14 cellular contexts compared by ENCODE assay signal in genomic region chr16:75456971-75457370, GRCh38. TPM values are rescaled to one million over a fixed set of nuclear protein-coding genes. Genes with fewer than 3 reads are reported as not detected.
DNase-seq lines count a peak whose midpoint lies in the region; ATAC-seq and TF ChIP-seq lines count a peak whose summit lies in the region.
"Had no signal": no experiment of that assay in that cellular context is flagged by ENCODE, and none has a peak within 500 bp of the region (broad histone marks: within the 10 kb centered on the region; RNA-seq: fewer than 3 reads in every experiment).

No MANE protein-coding gene starts in this region.

- H3K9me2 ChIP-seq in SK-N-SH: no peaks in the 10 kb centered on the region

- no peak for TF ChIP-seq RAD21 in SK-N-SH (IDR thresholded peaks at IDR 0.05; ENCODE audit: low read length)

- H3K27me3 ChIP-seq in SK-N-SH (ENCODE audit: insufficient read depth): no peaks in the 10 kb centered on the region
- no peaks in the 10 kb centered on the region for H3K27me3 ChIP-seq in cardiac muscle cell

- WGBS in SK-N-SH (ENCODE audit: low lambda C conversion rate): 100% methylated on average over 1 of the region's 1 CpG

- no peaks in the 10 kb centered on the region for H3K9me3 Mint-ChIP-seq in activated T-helper 17 cell treated with anti-CD3 and anti-CD28 coated beads, Interleukin-2, amount 50 U/mL, for 72 hours

- ATAC-seq in SK-N-SH treated with all-trans-retinoic acid at 6 μM for 48 hours: no peak
- ATAC-seq in activated T-helper 17 cell treated with anti-CD3 and anti-CD28 coated beads, Interleukin-2, amount 50 U/mL, for 72 hours (replicated peaks): no peak

- H4K20me1 ChIP-seq in SK-N-SH (ENCODE audit: insufficient read depth): peaks cover 59% of the 10 kb centered on the region

- H3K79me2 ChIP-seq in SK-N-SH (ENCODE audit: insufficient read depth): peaks cover 97% of the 10 kb centered on the region

- DNase-seq in SK-N-SH (no peak), cardiac muscle cell (ENCODE audit: low read depth in 1 of 2, low spot score in 1 of 2) (no peak), posterior vena cava (ENCODE audit: low spot score) (peak; percentile 28), DMS53 (lab: John Stamatoyannopoulos, UW) (no peak), NCI-H446 treated with DMSO at 0.1 percent for 48 hours (lab: John Stamatoyannopoulos, UW) (no peak)
- DNase-seq in activated T-cell treated with anti-CD3 and anti-CD28 coated beads, Interleukin-2, amount 50 U/mL, for 1 hour: no peak
- DNase-seq: 8988T, Caco-2, HCEC 1CT, NCI-H1048, PC-9 had no signal

- no peak for TF ChIP-seq CTCF in SK-N-SH (IDR thresholded peaks at IDR 0.05)
- TF ChIP-seq CTCF in cardiac muscle cell (IDR thresholded peaks at IDR 0.05; ENCODE audit: low read depth, low read length): no peak

- H3K36me3 Mint-ChIP-seq in activated T-helper 17 cell treated with anti-CD3 and anti-CD28 coated beads, Interleukin-2, amount 50 U/mL, for 72 hours (ENCODE audit: low read depth): peaks cover 12% of the 10 kb centered on the region

- intact Hi-C loops in posterior vena cava (cut with DNase I): no loop called here

- H3K4me2 ChIP-seq in SK-N-SH: no peak overlapping the region
- H3K4me2 ChIP-seq: PC-9 had no signal

- no peak overlapping the region for H2AFZ ChIP-seq in SK-N-SH (ENCODE audit: low read depth)
- H2AFZ ChIP-seq: PC-9 had no signal

- CTCF ChIA-PET in SK-N-SH (lab: Yijun Ruan, JAX): interaction anchor here (0.8 to 2.6 kb wide), 6 partner anchors 8 to 307 kb away, joined by 3 to 8 read pairs (median 5); partner anchors contain the start of gene CFDP1

- no peaks in the 10 kb centered on the region for H3F3A ChIP-seq in SK-N-SH (replicated peaks; ENCODE audit: insufficient read depth)

- H3K36me3 ChIP-seq in SK-N-SH (replicated peaks in 1 of 2; ENCODE audit: control insufficient read depth in 1 of 2, insufficient read depth in 2 of 2, low read length in 1 of 2) (no peaks in the 10 kb centered on the region), cardiac muscle cell (no peaks in the 10 kb centered on the region)

- POLR2A ChIA-PET in SK-N-SH (lab: Yijun Ruan, JAX): interaction anchor here (1.8 kb wide), 1 partner anchor 23 kb away, joined by 5 read pairs; the partner anchor contains the start of gene CFDP1

- no peak for TF ChIP-seq EP300 in SK-N-SH (IDR thresholded peaks at IDR 0.05; ENCODE audit: borderline replicate concordance in 1 of 2, low read depth in 1 of 2, low read length in 1 of 2)

- H3K4me1 ChIP-seq in SK-N-SH (ENCODE audit: control insufficient read depth in 1 of 2, insufficient read depth in 2 of 2, low read depth in 1 of 2, low read length in 1 of 2) (peaks cover 0 to 28% of the 10 kb centered on the region in 2 experiments; a peak in 2 of 4 replicates), cardiac muscle cell (ENCODE audit: low read depth) (peaks cover 26% of the 10 kb centered on the region)
- H3K4me1 ChIP-seq: Caco-2 had no signal

- no peak overlapping the region for H3K4me3 ChIP-seq in SK-N-SH (ENCODE audit: low read depth in 2 of 2, low read length in 1 of 2)
- H3K4me3 ChIP-seq in cardiac muscle cell: no peak overlapping the region
- H3K4me3 ChIP-seq: PC-9 had no signal

- peaks cover 31% of the 10 kb centered on the region for H3K4me1 Mint-ChIP-seq in activated T-helper 17 cell treated with anti-CD3 and anti-CD28 coated beads, Interleukin-2, amount 50 U/mL, for 72 hours

- H3K9ac ChIP-seq in SK-N-SH: no peak overlapping the region

- no peak overlapping the region for H3K4me3 Mint-ChIP-seq in activated T-helper 17 cell treated with anti-CD3 and anti-CD28 coated beads, Interleukin-2, amount 50 U/mL, for 72 hours

- H3K27ac ChIP-seq in SK-N-SH (ENCODE audit: low read depth in 2 of 2, low read length in 1 of 2) (peak overlapping the region in 1 of 2 experiments; percentile 62; a peak in 2 of 4 replicates), cardiac muscle cell (peak overlapping the region; percentile 19)
- H3K27ac ChIP-seq: C4-2B, PC-9 had no signal

- no peaks in the 10 kb centered on the region for H3K9me3 ChIP-seq in SK-N-SH
- no peaks in the 10 kb centered on the region for H3K9me3 ChIP-seq in cardiac muscle cell (ENCODE audit: low read depth)
- H3K9me3 ChIP-seq: Caco-2 had no signal

- no peaks in the 10 kb centered on the region for H3K27me3 Mint-ChIP-seq in activated T-helper 17 cell treated with anti-CD3 and anti-CD28 coated beads, Interleukin-2, amount 50 U/mL, for 72 hours

- peak overlapping the region; percentile 71 for H3K27ac Mint-ChIP-seq in activated T-helper 17 cell treated with anti-CD3 and anti-CD28 coated beads, Interleukin-2, amount 50 U/mL, for 72 hours

TF ChIP-seq in SK-N-SH, 30 proteins besides CTCF, POLR2A, EP300 and RAD21 (continues in another document):
- TF ChIP-seq FOXJ3 (CRISPR knock-in tag; IDR thresholded peaks at IDR 0.05) (peak; percentile 32; the same call in 1 of the 2 replicates), MAX (IDR thresholded peaks at IDR 0.05; ENCODE audit: low read depth) (no peak), GATA2 (CRISPR knock-in tag; IDR thresholded peaks at IDR 0.05) (peak; percentile 62), ELF1 (IDR thresholded peaks at IDR 0.05) (no peak), TAF1 (IDR thresholded peaks at IDR 0.05; ENCODE audit: borderline replicate concordance, low read depth, low read length) (no peak), NRF1 (IDR thresholded peaks at IDR 0.05; ENCODE audit: low read depth, low read length) (no peak), RCOR1 (IDR thresholded peaks at IDR 0.05; ENCODE audit: low read length) (peak; percentile 29; the same call in 1 of the 2 replicates), FOXM1 (IDR thresholded peaks at IDR 0.05; ENCODE audit: low read depth) (no peak), PBX3 (IDR thresholded peaks at IDR 0.05) (no peak), GABPA (IDR thresholded peaks at IDR 0.05; ENCODE audit: low read depth) (no peak)

TF ChIP-seq in SK-N-SH treated with all-trans-retinoic acid at 6 μM for 48 hours, 23 proteins besides CTCF, POLR2A, EP300 and RAD21:
- TF ChIP-seq ZFP30 (CRISPR knock-in tag; IDR thresholded peaks at IDR 0.05) (no peak), ZC3H10 (CRISPR knock-in tag; IDR thresholded peaks at IDR 0.05) (no peak), ZNF8 (CRISPR knock-in tag; IDR thresholded peaks at IDR 0.05) (no peak), ZNF565 (CRISPR knock-in tag; conservative IDR thresholded peaks at IDR 0.05; ENCODE audit: low read depth) (no peak)

RNA-seq across cellular contexts. Expression of gene TMEM170A, which starts 7.5 kb away (rescaled TPM):
- polyA plus RNA-seq in SK-N-SH (2012; rRNA removed) (9.2 and 11.0 TPM in 2 replicates), cardiac muscle cell (22.7 and 27.2 TPM in 2 replicates)
- polyA plus RNA-seq in SK-N-SH (2012; cell fraction: cytosol; rRNA removed): 9.3 and 10.1 TPM in 2 replicates
- 9.7 and 11.5 TPM in 2 replicates for polyA plus RNA-seq in SK-N-SH (2012; cell fraction: nucleus; rRNA removed)
- 10 to 100 TPM; 22.6 to 30.8 TPM for total RNA-seq in activated T-helper 17 cell treated with anti-CD3 and anti-CD28 coated beads, Interleukin-2, amount 50 U/mL, for 72 hours
- total RNA-seq in cardiac muscle cell (14.5 and 29.0 TPM in 2 replicates), posterior vena cava (10 to 100 TPM; 14.3 to 16.9 TPM)

RNA-seq across cellular contexts. Expression of gene CFDP1, which starts 23.7 kb away (rescaled TPM):
- polyA plus RNA-seq in SK-N-SH (2012; rRNA removed) (37.9 and 46.0 TPM in 2 replicates), cardiac muscle cell (114 and 116 TPM in 2 replicates)
- 60.6 and 90.4 TPM in 2 replicates for polyA plus RNA-seq in SK-N-SH (2012; cell fraction: cytosol; rRNA removed)
- 18.4 and 20.5 TPM in 2 replicates for polyA plus RNA-seq in SK-N-SH (2012; cell fraction: nucleus; rRNA removed)
- total RNA-seq in activated T-helper 17 cell treated with anti-CD3 and anti-CD28 coated beads, Interleukin-2, amount 50 U/mL, for 72 hours: 10 to 100 TPM; 35.1 to 52.3 TPM
- total RNA-seq in cardiac muscle cell (78.1 and 103 TPM in 2 replicates), posterior vena cava (10 to 100 TPM; 45.3 to 54.4 TPM)

RNA-seq across cellular contexts. Expression of gene CHST6, which starts 38.3 kb away (rescaled TPM):
- 0.26 and 0.30 TPM in 2 replicates for polyA plus RNA-seq in SK-N-SH (2012; rRNA removed)
- polyA plus RNA-seq in SK-N-SH (2012; cell fraction: cytosol; rRNA removed): 0.17 and 0.19 TPM in 2 replicates
- polyA plus RNA-seq in SK-N-SH (2012; cell fraction: nucleus; rRNA removed): 0.27 and 0.31 TPM in 2 replicates
- not detected for total RNA-seq in activated T-helper 17 cell treated with anti-CD3 and anti-CD28 coated beads, Interleukin-2, amount 50 U/mL, for 72 hours
- 3.2 and 3.8 TPM in 2 replicates for total RNA-seq in cardiac muscle cell
- 0.10 and 1.2 TPM in 2 replicates for polyA plus RNA-seq in cardiac muscle cell
- 1 to 10 TPM in 1 of 2 donors, under 1 TPM in 1; 0.86 to 1.6 TPM for total RNA-seq in posterior vena cava
